11 cellular contexts compared by ENCODE assay signal in the genomic region with DNA sequence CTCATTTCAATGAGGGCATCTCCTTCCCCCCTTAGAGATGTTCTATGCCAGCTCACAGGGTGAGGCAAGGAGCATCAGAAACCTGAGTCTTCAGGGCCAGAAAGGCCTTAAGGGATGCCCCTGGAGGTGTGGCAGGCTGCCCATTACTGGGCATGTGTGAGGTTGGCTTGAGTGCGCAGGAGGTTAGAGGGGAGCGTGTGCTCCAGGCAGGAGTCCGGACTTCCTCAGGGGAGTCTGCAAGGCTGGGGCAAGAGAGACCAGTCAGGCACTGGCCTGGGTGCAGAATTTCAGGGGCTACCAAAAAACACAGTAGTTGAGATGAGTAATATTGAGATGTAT. TPM values are rescaled to one million over a fixed set of nuclear protein-coding genes. Genes with fewer than 3 reads are reported as not detected.
DNase-seq lines count a peak whose midpoint lies in the region; ATAC-seq and TF ChIP-seq lines count a peak whose summit lies in the region.
"Had no signal": no experiment of that assay in that cellular context is flagged by ENCODE, and none has a peak within 500 bp of the region (broad histone marks: within the 10 kb centered on the region; RNA-seq: fewer than 3 reads in every experiment).

No MANE protein-coding gene starts in this region.

- CTCF ChIA-PET in Panc1 (lab: Charles Lee), result interaction anchor here (0.6 kb wide), 2 partner anchors 597 to 630 kb away, joined by 4 to 13 read pairs; no protein-coding TSS in a partner anchor
- CTCF ChIA-PET in RWPE1 (lab: Yijun Ruan, JAX), result interaction anchor here (0.6 to 2.1 kb wide), 7 partner anchors 8 to 206 kb away, joined by 3 to 8 read pairs (median 4); no protein-coding TSS in a partner anchor

- DNase-seq in ELR (ENCODE audit: low read depth), result peak; percentile 26
- DNase-seq in Panc1 (ENCODE audit: low read depth, low spot score), result no peak
- DNase-seq in fibroblast of gingiva (ENCODE audit: low read depth), result peak; percentile 36
- no peak for DNase-seq in prostate gland (ENCODE audit: low spot score)
- DNase-seq in NCI-H526 treated with DMSO at 0.1 percent for 48 hours (lab: John Stamatoyannopoulos, UW), result no peak
- DNase-seq in RWPE1 (ENCODE audit: low spot score), result no peak
- no peak for DNase-seq in ACHN
- no peak for DNase-seq in superior temporal gyrus (ENCODE audit: extremely low spot score)

- WGBS in prostate gland, result 53% methylated on average over 3 of the region's 3 CpGs

- no peaks in the 10 kb centered on the region for H3K27me3 ChIP-seq in Panc1 (ENCODE audit: control insufficient read depth, insufficient read depth, low read length)
- no peaks in the 10 kb centered on the region for H3K27me3 ChIP-seq in prostate gland (replicated peaks; ENCODE audit: insufficient read depth)

- intact Hi-C loops in Panc1 (cut with micrococcal nuclease; ENCODE audit: unreplicated experiment), result no loop called here
- intact Hi-C loops in prostate gland (cut with DNase I), result no loop called here

- TF ChIP-seq POLR2A in prostate gland (IDR thresholded peaks at IDR 0.05), result no peak

- H3K27ac ChIP-seq in Panc1 (ENCODE audit: low read length), result no peak overlapping the region; the same call in 1 of the 2 replicates
- H3K27ac ChIP-seq in prostate gland, result peak overlapping the region; percentile 85 to 88
- no peak overlapping the region; the same call in 1 of the 2 replicates for H3K27ac ChIP-seq in RWPE1

- H3K36me3 ChIP-seq in Panc1 (ENCODE audit: control insufficient read depth, insufficient read depth, low read length), result no peaks in the 10 kb centered on the region
- no peaks in the 10 kb centered on the region for H3K36me3 ChIP-seq in prostate gland

- TF ChIP-seq CTCF in Panc1 (IDR thresholded peaks at IDR 0.05) (no peak), prostate gland (IDR thresholded peaks at IDR 0.05) (no peak), RWPE1 (conservative IDR thresholded peaks at IDR 0.05; ENCODE audit: low read depth) (no peak)

- H3K4me3 ChIP-seq in Panc1 (ENCODE audit: low read depth in 2 of 2, low read length in 2 of 2), result peak overlapping the region; percentile 43 to 60
- peak overlapping the region; percentile 56 to 61 for H3K4me3 ChIP-seq in prostate gland

- peaks cover 21% of the 10 kb centered on the region for H3K4me1 ChIP-seq in Panc1 (ENCODE audit: control insufficient read depth, insufficient read depth, low read length)
- H3K4me1 ChIP-seq in prostate gland (replicated peaks), result peaks cover 3% of the 10 kb centered on the region

- no peak for ATAC-seq in Panc1

- in situ Hi-C loops in Panc1 (cut with HindIII; ENCODE audit: low pct_unique_long_range_greater_than_20kb, low sequenced_read_pairs), result no loop called here
- in situ Hi-C loops in ACHN (cut with HindIII; ENCODE audit: low pct_ligation_motif_present, low pct_unique_long_range_greater_than_20kb, low sequenced_read_pairs), result no loop called here

- POLR2A ChIA-PET in Panc1 (lab: Charles Lee) (no interaction called here), RWPE1 (lab: Yijun Ruan, JAX; ENCODE audit: low non-redundant PET) (no interaction called here)

- H3K9me3 ChIP-seq in Panc1 (ENCODE audit: control insufficient read depth, insufficient read depth, low read depth, low read length) (no peaks in the 10 kb centered on the region), prostate gland (no peaks in the 10 kb centered on the region)

- BruUV-seq in Panc1 (replicated peaks; lab: Mats Ljungman, UMichigan), result no TSS peak

RNA-seq across cellular contexts. Expression of a gene that starts 1.9 kb away (rescaled TPM):
- total RNA-seq in Panc1 (2021; ENCODE audit: unreplicated experiment), result 18.6 TPM
- 30.5 TPM for polyA plus RNA-seq in Panc1 (2012; ENCODE audit: insufficient read length)
- 10 to 100 TPM; 20.5 to 22.5 TPM for total RNA-seq in prostate gland

RNA-seq across cellular contexts. Expression of a gene that starts 54.8 kb away (rescaled TPM):
- total RNA-seq in Panc1 (2021; ENCODE audit: unreplicated experiment), result not detected
- polyA plus RNA-seq in Panc1 (2012; ENCODE audit: insufficient read length), result not detected
- total RNA-seq in prostate gland, result 1 to 10 TPM in 1 of 2 donors, not detected in 1; 1.4 TPM
- total RNA-seq: H4; lung; T-helper 2 cell treated with Interferon-gamma antibody and Interleukin-4, amounts not matched to agents 100 ng/mL and 5 ng/mL, for 36 hours had no signal
- polyA plus RNA-seq: lung had no signal

Comparison
In these comparisons a context has a peak if more than half of its experiments do, and no peak if none do; other contexts are left out.
1. DNase-seq: peak in ELR (single experiment) and fibroblast of gingiva (single experiment); none in Panc1 (single experiment), prostate gland (single experiment), NCI-H526 treated with DMSO at 0.1 percent for 48 hours (single experiment), RWPE1 (single experiment), ACHN (single experiment) and superior temporal gyrus (single experiment).
2. H3K27ac ChIP-seq: peak in prostate gland (2 of 2); none in Panc1 (single experiment) and RWPE1 (single experiment).